Comparison of ENCODE assay signal across 1 cellular context in the genomic region with DNA sequence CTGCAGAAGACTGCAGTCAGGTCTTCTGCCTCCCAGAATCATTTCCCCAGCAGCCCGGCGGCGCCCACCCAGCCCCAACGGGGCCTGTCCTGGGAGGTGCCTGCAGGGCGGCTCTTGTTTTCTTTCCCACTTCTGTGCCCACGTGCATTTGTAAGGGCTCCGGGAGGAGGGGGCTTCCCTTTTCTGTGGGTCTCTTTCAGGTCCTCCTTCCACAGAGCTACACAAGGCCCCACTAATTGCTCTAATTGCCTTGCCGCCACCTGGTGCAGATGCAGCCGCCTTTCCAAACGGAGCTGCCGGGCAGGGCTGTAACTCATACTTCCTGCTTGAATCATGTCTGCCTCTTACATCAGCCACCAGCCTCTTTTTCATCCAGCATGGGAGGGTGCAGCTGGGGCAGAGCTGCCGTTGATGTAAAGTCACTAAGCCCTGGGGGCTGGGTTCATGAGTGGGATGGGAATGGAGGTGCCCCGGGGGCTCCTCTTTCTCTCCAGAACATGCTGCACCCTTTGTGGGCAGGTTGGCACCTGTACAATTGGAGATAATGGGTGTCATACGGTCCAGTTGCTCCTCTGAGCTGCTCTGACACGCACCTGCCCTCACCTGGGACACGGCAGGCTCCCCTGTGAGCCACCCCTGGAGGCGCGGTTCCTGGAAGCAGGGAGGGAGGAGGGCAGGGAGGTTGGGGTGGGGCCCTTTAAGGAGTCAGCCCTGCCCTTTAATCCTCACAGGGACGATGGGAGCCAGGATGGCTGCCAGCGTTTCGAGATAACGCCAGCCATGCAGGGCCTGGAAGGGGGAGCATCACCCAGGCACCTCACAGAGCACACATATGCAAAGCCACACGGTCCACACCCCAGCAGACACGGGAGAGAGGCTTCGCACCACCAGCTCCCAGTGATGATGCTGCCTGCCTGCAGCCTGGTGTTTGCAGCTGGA.
A peak's percentile ranks its signal among the peaks of the same experiment; 100 is the strongest.
TF ChIP-seq lines count a peak whose summit lies in the region.

No MANE protein-coding gene starts in this region.

TF ChIP-seq in HepG2, 621 proteins besides CTCF, POLR2A, EP300 and RAD21 (continued from another document and continues in another):
- 0 out of 2 replicates have a peak, but pooled peaks have one; percentile 69 for TF ChIP-seq SATB2 (CRISPR knock-in tag; IDR thresholded peaks at IDR 0.05)
- TF ChIP-seq TOPORS (CRISPR knock-in tag; IDR thresholded peaks at IDR 0.05), result no peak
- TF ChIP-seq SP2 (CRISPR knock-in tag; IDR thresholded peaks at IDR 0.05), result no peak
- TF ChIP-seq, protein P1, sequence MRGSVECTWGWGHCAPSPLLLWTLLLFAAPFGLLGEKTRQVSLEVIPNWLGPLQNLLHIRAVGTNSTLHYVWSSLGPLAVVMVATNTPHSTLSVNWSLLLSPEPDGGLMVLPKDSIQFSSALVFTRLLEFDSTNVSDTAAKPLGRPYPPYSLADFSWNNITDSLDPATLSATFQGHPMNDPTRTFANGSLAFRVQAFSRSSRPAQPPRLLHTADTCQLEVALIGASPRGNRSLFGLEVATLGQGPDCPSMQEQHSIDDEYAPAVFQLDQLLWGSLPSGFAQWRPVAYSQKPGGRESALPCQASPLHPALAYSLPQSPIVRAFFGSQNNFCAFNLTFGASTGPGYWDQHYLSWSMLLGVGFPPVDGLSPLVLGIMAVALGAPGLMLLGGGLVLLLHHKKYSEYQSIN (CRISPR knock-in tag; IDR thresholded peaks at IDR 0.05; ENCODE audit: borderline replicate concordance), result no peak
- TF ChIP-seq ZNF792 (CRISPR knock-in tag; IDR thresholded peaks at IDR 0.05), result peak; percentile 33; the same call in 1 of the 2 replicates
- TF ChIP-seq, protein P2, sequence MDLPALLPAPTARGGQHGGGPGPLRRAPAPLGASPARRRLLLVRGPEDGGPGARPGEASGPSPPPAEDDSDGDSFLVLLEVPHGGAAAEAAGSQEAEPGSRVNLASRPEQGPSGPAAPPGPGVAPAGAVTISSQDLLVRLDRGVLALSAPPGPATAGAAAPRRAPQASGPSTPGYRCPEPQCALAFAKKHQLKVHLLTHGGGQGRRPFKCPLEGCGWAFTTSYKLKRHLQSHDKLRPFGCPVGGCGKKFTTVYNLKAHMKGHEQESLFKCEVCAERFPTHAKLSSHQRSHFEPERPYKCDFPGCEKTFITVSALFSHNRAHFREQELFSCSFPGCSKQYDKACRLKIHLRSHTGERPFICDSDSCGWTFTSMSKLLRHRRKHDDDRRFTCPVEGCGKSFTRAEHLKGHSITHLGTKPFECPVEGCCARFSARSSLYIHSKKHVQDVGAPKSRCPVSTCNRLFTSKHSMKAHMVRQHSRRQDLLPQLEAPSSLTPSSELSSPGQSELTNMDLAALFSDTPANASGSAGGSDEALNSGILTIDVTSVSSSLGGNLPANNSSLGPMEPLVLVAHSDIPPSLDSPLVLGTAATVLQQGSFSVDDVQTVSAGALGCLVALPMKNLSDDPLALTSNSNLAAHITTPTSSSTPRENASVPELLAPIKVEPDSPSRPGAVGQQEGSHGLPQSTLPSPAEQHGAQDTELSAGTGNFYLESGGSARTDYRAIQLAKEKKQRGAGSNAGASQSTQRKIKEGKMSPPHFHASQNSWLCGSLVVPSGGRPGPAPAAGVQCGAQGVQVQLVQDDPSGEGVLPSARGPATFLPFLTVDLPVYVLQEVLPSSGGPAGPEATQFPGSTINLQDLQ (CRISPR knock-in tag; IDR thresholded peaks at IDR 0.05), result no peak
- no peak for TF ChIP-seq RORA (CRISPR knock-in tag; IDR thresholded peaks at IDR 0.05)
- peak; percentile 36 for TF ChIP-seq U2AF1 (optimal IDR thresholded peaks at IDR 0.05; ENCODE audit: low read depth, low read length)
- no peak for TF ChIP-seq ZNF749 (CRISPR knock-in tag; IDR thresholded peaks at IDR 0.05; ENCODE audit: borderline replicate concordance)
- TF ChIP-seq CBX5 (CRISPR knock-in tag; IDR thresholded peaks at IDR 0.05; ENCODE audit: borderline replicate concordance), result peak; percentile 78; the same call in 1 of the 2 replicates
- TF ChIP-seq JDP2 (CRISPR knock-in tag; IDR thresholded peaks at IDR 0.05; ENCODE audit: borderline replicate concordance), result no peak
- no peak for TF ChIP-seq ZNF431 (CRISPR knock-in tag; IDR thresholded peaks at IDR 0.05; ENCODE audit: borderline replicate concordance, low read depth)
- TF ChIP-seq KLF9 (CRISPR knock-in tag; IDR thresholded peaks at IDR 0.05; ENCODE audit: low read depth), result no peak
- no peak for TF ChIP-seq ZNF746 (CRISPR knock-in tag; IDR thresholded peaks at IDR 0.05)
- TF ChIP-seq ZNF530 (CRISPR knock-in tag; IDR thresholded peaks at IDR 0.05; ENCODE audit: low read depth), result no peak
- TF ChIP-seq, protein P3, sequence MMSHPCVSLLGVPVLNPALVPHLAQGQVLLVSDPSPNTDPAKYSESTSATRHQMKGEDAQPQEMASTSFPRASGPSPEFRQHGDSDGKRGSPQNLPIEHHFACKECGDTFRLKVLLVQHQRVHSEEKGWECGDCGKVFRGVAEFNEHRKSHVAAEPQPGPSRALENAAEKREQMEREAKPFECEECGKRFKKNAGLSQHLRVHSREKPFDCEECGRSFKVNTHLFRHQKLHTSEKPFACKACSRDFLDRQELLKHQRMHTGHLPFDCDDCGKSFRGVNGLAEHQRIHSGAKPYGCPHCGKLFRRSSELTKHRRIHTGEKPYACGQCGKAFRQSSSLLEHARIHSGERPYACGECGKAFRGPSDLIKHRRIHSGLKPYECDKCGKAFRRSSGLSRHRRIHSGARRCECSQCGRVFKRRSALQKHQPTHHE (CRISPR knock-in tag; IDR thresholded peaks at IDR 0.05; ENCODE audit: borderline replicate concordance), result no peak
- TF ChIP-seq ZNF776 (CRISPR knock-in tag; IDR thresholded peaks at IDR 0.05), result no peak
- TF ChIP-seq, protein P4, sequence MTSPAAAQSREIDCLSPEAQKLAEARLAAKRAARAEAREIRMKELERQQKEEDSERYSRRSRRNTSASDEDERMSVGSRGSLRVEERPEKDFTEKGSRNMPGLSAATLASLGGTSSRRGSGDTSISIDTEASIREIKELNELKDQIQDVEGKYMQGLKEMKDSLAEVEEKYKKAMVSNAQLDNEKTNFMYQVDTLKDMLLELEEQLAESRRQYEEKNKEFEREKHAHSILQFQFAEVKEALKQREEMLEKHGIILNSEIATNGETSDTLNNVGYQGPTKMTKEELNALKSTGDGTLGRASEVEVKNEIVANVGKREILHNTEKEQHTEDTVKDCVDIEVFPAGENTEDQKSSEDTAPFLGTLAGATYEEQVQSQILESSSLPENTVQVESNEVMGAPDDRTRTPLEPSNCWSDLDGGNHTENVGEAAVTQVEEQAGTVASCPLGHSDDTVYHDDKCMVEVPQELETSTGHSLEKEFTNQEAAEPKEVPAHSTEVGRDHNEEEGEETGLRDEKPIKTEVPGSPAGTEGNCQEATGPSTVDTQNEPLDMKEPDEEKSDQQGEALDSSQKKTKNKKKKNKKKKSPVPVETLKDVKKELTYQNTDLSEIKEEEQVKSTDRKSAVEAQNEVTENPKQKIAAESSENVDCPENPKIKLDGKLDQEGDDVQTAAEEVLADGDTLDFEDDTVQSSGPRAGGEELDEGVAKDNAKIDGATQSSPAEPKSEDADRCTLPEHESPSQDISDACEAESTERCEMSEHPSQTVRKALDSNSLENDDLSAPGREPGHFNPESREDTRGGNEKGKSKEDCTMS (CRISPR knock-in tag; conservative IDR thresholded peaks at IDR 0.05), result no peak
- TF ChIP-seq NFATC3 (CRISPR knock-in tag; IDR thresholded peaks at IDR 0.05), result no peak
- TF ChIP-seq, protein P5, sequence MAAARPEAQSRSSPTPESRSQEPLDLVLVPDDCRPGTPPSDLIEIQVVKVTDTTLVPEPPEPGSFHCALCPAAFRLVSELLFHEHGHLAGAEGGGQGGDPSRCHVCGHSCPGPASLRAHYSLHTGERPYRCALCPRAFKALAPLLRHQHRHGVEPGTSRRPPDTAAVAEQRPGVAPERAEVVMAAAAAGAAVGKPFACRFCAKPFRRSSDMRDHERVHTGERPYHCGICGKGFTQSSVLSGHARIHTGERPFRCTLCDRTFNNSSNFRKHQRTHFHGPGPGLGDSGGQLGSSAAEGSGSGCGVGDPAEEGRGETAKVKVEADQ (CRISPR knock-in tag; IDR thresholded peaks at IDR 0.05; ENCODE audit: borderline replicate concordance), result no peak
- TF ChIP-seq ELF1 (CRISPR knock-in tag; IDR thresholded peaks at IDR 0.05), result peak; percentile 75; the same call in 1 of the 2 replicates
- no peak for TF ChIP-seq SRF (IDR thresholded peaks at IDR 0.05; ENCODE audit: low read depth, low read length)
- TF ChIP-seq ZNF782 (CRISPR knock-in tag; IDR thresholded peaks at IDR 0.05; ENCODE audit: borderline replicate concordance), result peak; percentile 83
- no peak for TF ChIP-seq TBP (CRISPR knock-in tag; IDR thresholded peaks at IDR 0.05)
- no peak for TF ChIP-seq NCOA5 (CRISPR knock-in tag; IDR thresholded peaks at IDR 0.05)
- TF ChIP-seq ZNF230 (CRISPR knock-in tag; IDR thresholded peaks at IDR 0.05), result no peak
- TF ChIP-seq ZNF20 (CRISPR knock-in tag; IDR thresholded peaks at IDR 0.05), result no peak
- TF ChIP-seq, protein P6, sequence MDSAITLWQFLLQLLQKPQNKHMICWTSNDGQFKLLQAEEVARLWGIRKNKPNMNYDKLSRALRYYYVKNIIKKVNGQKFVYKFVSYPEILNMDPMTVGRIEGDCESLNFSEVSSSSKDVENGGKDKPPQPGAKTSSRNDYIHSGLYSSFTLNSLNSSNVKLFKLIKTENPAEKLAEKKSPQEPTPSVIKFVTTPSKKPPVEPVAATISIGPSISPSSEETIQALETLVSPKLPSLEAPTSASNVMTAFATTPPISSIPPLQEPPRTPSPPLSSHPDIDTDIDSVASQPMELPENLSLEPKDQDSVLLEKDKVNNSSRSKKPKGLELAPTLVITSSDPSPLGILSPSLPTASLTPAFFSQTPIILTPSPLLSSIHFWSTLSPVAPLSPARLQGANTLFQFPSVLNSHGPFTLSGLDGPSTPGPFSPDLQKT (CRISPR knock-in tag; IDR thresholded peaks at IDR 0.05; ENCODE audit: borderline replicate concordance), result no peak
- TF ChIP-seq, protein P7, sequence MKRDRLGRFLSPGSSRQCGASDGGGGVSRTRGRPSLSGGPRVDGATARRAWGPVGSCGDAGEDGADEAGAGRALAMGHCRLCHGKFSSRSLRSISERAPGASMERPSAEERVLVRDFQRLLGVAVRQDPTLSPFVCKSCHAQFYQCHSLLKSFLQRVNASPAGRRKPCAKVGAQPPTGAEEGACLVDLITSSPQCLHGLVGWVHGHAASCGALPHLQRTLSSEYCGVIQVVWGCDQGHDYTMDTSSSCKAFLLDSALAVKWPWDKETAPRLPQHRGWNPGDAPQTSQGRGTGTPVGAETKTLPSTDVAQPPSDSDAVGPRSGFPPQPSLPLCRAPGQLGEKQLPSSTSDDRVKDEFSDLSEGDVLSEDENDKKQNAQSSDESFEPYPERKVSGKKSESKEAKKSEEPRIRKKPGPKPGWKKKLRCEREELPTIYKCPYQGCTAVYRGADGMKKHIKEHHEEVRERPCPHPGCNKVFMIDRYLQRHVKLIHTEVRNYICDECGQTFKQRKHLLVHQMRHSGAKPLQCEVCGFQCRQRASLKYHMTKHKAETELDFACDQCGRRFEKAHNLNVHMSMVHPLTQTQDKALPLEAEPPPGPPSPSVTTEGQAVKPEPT (CRISPR knock-in tag; IDR thresholded peaks at IDR 0.05; ENCODE audit: low read depth), result no peak
- peak; percentile 33; the same call in 1 of the 2 replicates for TF ChIP-seq BHLHE40 (IDR thresholded peaks at IDR 0.05; ENCODE audit: low read length)
- no peak for TF ChIP-seq SRSF1 (optimal IDR thresholded peaks at IDR 0.05; ENCODE audit: low read depth, low read length)
- peak; percentile 75; the same call in 1 of the 2 replicates for TF ChIP-seq EED (CRISPR knock-in tag; IDR thresholded peaks at IDR 0.05)
- TF ChIP-seq, protein P8, sequence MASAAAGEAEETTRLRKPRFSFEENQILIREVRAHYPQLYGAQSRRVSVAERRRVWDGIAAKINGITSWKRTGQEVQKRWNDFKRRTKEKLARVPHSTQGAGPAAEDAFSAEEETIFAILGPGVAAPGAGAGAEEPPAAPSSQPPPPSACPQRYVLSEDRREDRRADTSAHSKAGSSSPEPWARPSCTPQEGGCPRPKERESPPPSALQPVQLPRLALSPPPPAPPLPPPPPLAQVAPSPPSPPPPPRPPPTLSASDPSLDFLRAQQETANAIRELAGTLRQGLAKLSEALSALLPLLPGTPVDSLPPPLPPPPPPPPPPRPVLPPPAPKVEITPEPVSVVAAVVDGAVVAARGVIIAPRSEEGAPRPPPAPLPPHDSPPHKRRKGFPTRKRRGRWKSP (CRISPR knock-in tag; IDR thresholded peaks at IDR 0.05), result no peak
- no peak for TF ChIP-seq ZSCAN21 (CRISPR knock-in tag; IDR thresholded peaks at IDR 0.05; ENCODE audit: borderline replicate concordance)
- no peak for TF ChIP-seq ATF7-NPFF (CRISPR knock-in tag; IDR thresholded peaks at IDR 0.05; ENCODE audit: low read depth)
- peak; percentile 52 for TF ChIP-seq ZFX (CRISPR knock-in tag; IDR thresholded peaks at IDR 0.05; ENCODE audit: low read depth)
